Comparison of ENCODE assay signal across 22 cellular contexts in genomic region chr3:46464326-46465195, GRCh38. TPM values are rescaled to one million over a fixed set of nuclear protein-coding genes. Genes with fewer than 3 reads are reported as not detected.
DNase-seq lines count a peak whose midpoint lies in the region; ATAC-seq, FAIRE-seq and TF ChIP-seq lines count a peak whose summit lies in the region.
"Had no signal": no experiment of that assay in that cellular context is flagged by ENCODE, and none has a peak within 500 bp of the region (broad histone marks: within the 10 kb centered on the region; RNA-seq: fewer than 3 reads in every experiment).

Gene LTF (minus strand): TSS chr3:46464905. CDS start chr3:46464867, 38 bp downstream.

- H3K4me3 ChIP-seq in kidney (ENCODE audit: low read length in 2 of 2), result no peak within 1 kb of the TSS

- peaks cover 35% of the 10 kb centered on the region for H3K27me3 Mint-ChIP-seq in progenitor cell of endocrine pancreas
- peaks cover 15% of the 10 kb centered on the region for H3K27me3 Mint-ChIP-seq in endothelial cell (ENCODE audit: unreplicated experiment)

- H3K36me3 Mint-ChIP-seq in progenitor cell of endocrine pancreas (ENCODE audit: insufficient read depth) (no peaks in the 10 kb centered on the region), endothelial cell (ENCODE audit: low read depth, unreplicated experiment) (no peaks in the 10 kb centered on the region)
- H3K36me3 Mint-ChIP-seq: activated naive CD4-positive, alpha-beta T cell treated with anti-CD3 and anti-CD28 coated beads, Interleukin-2, amount 50 U/mL, for 72 hours had no signal

- peaks cover 9% of the 10 kb centered on the region for H3K9me3 Mint-ChIP-seq in progenitor cell of endocrine pancreas (ENCODE audit: low read depth)
- H3K9me3 Mint-ChIP-seq in endothelial cell (ENCODE audit: unreplicated experiment), result no peaks in the 10 kb centered on the region
- H3K9me3 Mint-ChIP-seq: activated CD4-positive, alpha-beta T cell treated with anti-CD3 and anti-CD28 coated beads, Interleukin-2, amount 10 ng/mL, durations not matched to agents 7 days and 5 days; activated naive CD4-positive, alpha-beta T cell treated with anti-CD3 and anti-CD28 coated beads, Interleukin-2, amount 50 U/mL, for 72 hours had no signal

- H3K4me3 Mint-ChIP-seq in progenitor cell of endocrine pancreas (ENCODE audit: low read depth) (no peak within 1 kb of the TSS), endothelial cell (ENCODE audit: unreplicated experiment) (no peak within 1 kb of the TSS)
- H3K4me3 Mint-ChIP-seq: activated CD4-positive, alpha-beta T cell treated with anti-CD3 and anti-CD28 coated beads, Interleukin-2, amount 10 ng/mL, durations not matched to agents 7 days and 5 days; naive B cell had no signal

- no peak for TF ChIP-seq CTCF in kidney (IDR thresholded peaks at IDR 0.05; ENCODE audit: borderline replicate concordance, extremely low read depth, insufficient read depth)
- TF ChIP-seq CTCF in progenitor cell of endocrine pancreas (IDR thresholded peaks at IDR 0.05; ENCODE audit: unreplicated experiment), result no peak
- no peak for TF ChIP-seq CTCF in endothelial cell (IDR thresholded peaks at IDR 0.05; ENCODE audit: unreplicated experiment)

- H3K27ac ChIP-seq in kidney (ENCODE audit: low read depth in 2 of 2, low read length in 2 of 2), result no peak within 1 kb of the TSS

- peaks cover 0 to 3% of the 10 kb centered on the region in 2 donors for H3K4me1 ChIP-seq in kidney (ENCODE audit: control insufficient read depth in 1 of 2, insufficient read depth in 1 of 2, low read depth in 1 of 2, low read length in 2 of 2)

- DNase-seq in ELF-1 (ENCODE audit: low read depth, low spot score), result peak; percentile 24
- DNase-seq in activated CD8-positive, alpha-beta memory T cell treated with anti-CD3 and anti-CD28 coated beads, Interleukin-2, amount 50 U/mL, for 48 hours, result peak; percentile 49
- peak; percentile 80 for DNase-seq in kidney
- DNase-seq in progenitor cell of endocrine pancreas (ENCODE audit: low spot score, unreplicated experiment), result peak; percentile 1
- no peak for DNase-seq in stimulated activated naive CD4-positive, alpha-beta T cell (lab: John Stamatoyannopoulos, UW)
- DNase-seq in NCI-H69 (lab: John Stamatoyannopoulos, UW), result no peak
- DNase-seq in endothelial cell (ENCODE audit: low spot score), result no peak
- DNase-seq: activated CD4-positive, alpha-beta T cell treated with anti-CD3 and anti-CD28 coated beads, Interleukin-2, amount 10 ng/mL, durations not matched to agents 7 days and 5 days; activated T-cell treated with anti-CD3 and anti-CD28 coated beads, Interleukin-2, amount 50 U/mL, for 48 hours; DMS79 treated with DMSO at 0.1 percent for 48 hours; hypothalamus; naive B cell; NCI-H187 treated with DMSO at 0.1 percent for 48 hours; NCI-H446 treated with DMSO at 0.1 percent for 48 hours; SW 1271; trophoblast cell had no signal

- no peak for FAIRE-seq in kidney (lab: Jason Lieb, UNC)
- FAIRE-seq: endothelial cell of umbilical vein, GM18507, TTC549 had no signal

- H3K36me3 ChIP-seq in kidney (ENCODE audit: control insufficient read depth in 1 of 2, insufficient read depth in 2 of 2, low read length in 2 of 2), result no peaks in the 10 kb centered on the region

- H3K4me1 Mint-ChIP-seq in progenitor cell of endocrine pancreas (ENCODE audit: low read depth), result no peaks in the 10 kb centered on the region
- H3K4me1 Mint-ChIP-seq in endothelial cell (ENCODE audit: unreplicated experiment), result no peaks in the 10 kb centered on the region
- H3K4me1 Mint-ChIP-seq: naive B cell had no signal

- intact Hi-C loops in kidney (cut with DNase I), result no loop called here

- no peak for ATAC-seq in GM18498 (IDR thresholded peaks at IDR 0.05; ENCODE audit: unreplicated experiment)
- ATAC-seq: activated naive CD4-positive, alpha-beta T cell treated with anti-CD3 and anti-CD28 coated beads, Interleukin-2, amount 50 U/mL, for 72 hours had no signal

- H3K9me3 ChIP-seq in kidney (ENCODE audit: control insufficient read depth in 1 of 2, low read length in 2 of 2), result no peaks in the 10 kb centered on the region

- no peak within 1 kb of the TSS for H3K27ac Mint-ChIP-seq in progenitor cell of endocrine pancreas
- no peak within 1 kb of the TSS for H3K27ac Mint-ChIP-seq in endothelial cell (ENCODE audit: unreplicated experiment)
- H3K27ac Mint-ChIP-seq: activated CD4-positive, alpha-beta T cell treated with anti-CD3 and anti-CD28 coated beads, Interleukin-2, amount 10 ng/mL, durations not matched to agents 7 days and 5 days; activated naive CD4-positive, alpha-beta T cell treated with anti-CD3 and anti-CD28 coated beads, Interleukin-2, amount 50 U/mL, for 72 hours; naive B cell had no signal

- no peak within 1 kb of the TSS for H3K9ac ChIP-seq in kidney (ENCODE audit: low read length in 2 of 2)

RNA-seq across cellular contexts. Expression of gene LTF, which starts in this region (rescaled TPM):
- total RNA-seq in kidney (1,823 TPM), progenitor cell of endocrine pancreas (0.33 and 0.53 TPM in 2 replicates), endothelial cell (ENCODE audit: unreplicated experiment) (not detected)
- 34.7 TPM for polyA plus RNA-seq in kidney (ENCODE audit: insufficient read depth, low read depth, low replicate concordance)
- total RNA-seq: activated CD4-positive, alpha-beta T cell treated with anti-CD3 and anti-CD28 coated beads, Interleukin-2, amount 10 ng/mL, durations not matched to agents 7 days and 5 days; activated naive CD4-positive, alpha-beta T cell treated with anti-CD3 and anti-CD28 coated beads, Interleukin-2, amount 50 U/mL, for 72 hours; endothelial cell of umbilical vein; H4 had no signal
- polyA plus RNA-seq: endothelial cell of umbilical vein had no signal

Comparison
In these comparisons a context has a peak if more than half of its experiments do, and no peak if none do; other contexts are left out.
1. RNA of gene LTF (total RNA-seq): 1,823 TPM in kidney (single experiment); 0.33 to 0.53 TPM in progenitor cell of endocrine pancreas and not detected in endothelial cell (single experiment); every median in the first group is over 1,000 times any median in the second.
2. Peak in DNase-seq in progenitor cell of endocrine pancreas; RNA of the gene not detected or under 1 TPM.
3. DNase-seq: peak in ELF-1 (single experiment), activated CD8-positive, alpha-beta memory T cell treated with anti-CD3 and anti-CD28 coated beads, Interleukin-2, amount 50 U/mL, for 48 hours (single experiment) and kidney (single experiment); none in stimulated activated naive CD4-positive, alpha-beta T cell (0 of 6), NCI-H69 (single experiment) and endothelial cell (single experiment).